In genomic region chr18:58728719-58729118, GRCh38 we compare ENCODE assay signal across 23 cellular contexts. TPM values are rescaled to one million over a fixed set of nuclear protein-coding genes. Genes with fewer than 3 reads are reported as not detected.
A peak's percentile ranks its signal among the peaks of the same experiment; 100 is the strongest.
DNase-seq lines count a peak whose midpoint lies in the region; ATAC-seq, FAIRE-seq and TF ChIP-seq lines count a peak whose summit lies in the region.
"Had no signal": no experiment of that assay in that cellular context is flagged by ENCODE, and none has a peak within 500 bp of the region (broad histone marks: within the 10 kb centered on the region; RNA-seq: fewer than 3 reads in every experiment).

No MANE protein-coding gene starts in this region.

- H2AFZ ChIP-seq in SK-N-SH (ENCODE audit: low read depth), result no peak overlapping the region
- H2AFZ ChIP-seq: GM23248 had no signal

- DNase-seq in SK-N-SH (peak; percentile 8), BE2C (peak; percentile 7), GM19239 (ENCODE audit: insufficient read length, low spot score) (no peak), SK-N-DZ (ENCODE audit: low spot score) (peak; percentile 63), NCI-H1694 (lab: John Stamatoyannopoulos, UW) (no peak)
- DNase-seq in activated T-cell treated with anti-CD3 and anti-CD28 coated beads, Interleukin-2, amount 50 U/mL, for 24 hours, result no peak
- DNase-seq: Calu3; CD4-positive, alpha-beta memory T cell; COR-L47; DMS153; DND-41; GM23248; H9 had no signal

- no peak overlapping the region for H3K4me3 Mint-ChIP-seq in activated T-cell treated with anti-CD3 and anti-CD28 coated beads, Interleukin-2, amount 50 U/mL, for 24 hours
- H3K4me3 Mint-ChIP-seq: B cell; CD14-positive monocyte; CD4-positive, alpha-beta memory T cell; H9 had no signal

- no peaks in the 10 kb centered on the region for H3K9me3 ChIP-seq in SK-N-SH
- H3K9me3 ChIP-seq in BE2C, result no peaks in the 10 kb centered on the region
- H3K9me3 ChIP-seq: BLaER1 treated with 17β-estradiol and CSF1 and Interleukin-3, amounts not matched to agents 10 nM and 100 nM had no signal

- H3K27me3 ChIP-seq in SK-N-SH (ENCODE audit: insufficient read depth), result no peaks in the 10 kb centered on the region
- H3K27me3 ChIP-seq in BE2C, result no peaks in the 10 kb centered on the region
- H3K27me3 ChIP-seq: BLaER1 treated with 17β-estradiol and CSF1 and Interleukin-3, amounts not matched to agents 10 nM and 100 nM had no signal

- no peak for ATAC-seq in SK-N-SH treated with all-trans-retinoic acid at 6 μM for 48 hours
- no peak for ATAC-seq in GM19035 (IDR thresholded peaks at IDR 0.05; ENCODE audit: unreplicated experiment)
- ATAC-seq: GM12878, HCT116 had no signal

- H3K4me1 ChIP-seq in SK-N-SH (ENCODE audit: control insufficient read depth in 1 of 2, insufficient read depth in 2 of 2, low read depth in 1 of 2, low read length in 1 of 2), result peaks cover 0 to 5% of the 10 kb centered on the region in 2 experiments; a peak in 1 of 4 replicates
- H3K4me1 ChIP-seq in BE2C, result no peaks in the 10 kb centered on the region

- no peak overlapping the region for H3K27ac ChIP-seq in SK-N-SH (ENCODE audit: low read depth in 2 of 2, low read length in 1 of 2)
- H3K27ac ChIP-seq: 22Rv1; BLaER1 treated with 17β-estradiol and CSF1 and Interleukin-3, amounts not matched to agents 10 nM and 100 nM; GM23248 had no signal

- no peaks in the 10 kb centered on the region for H3K27me3 Mint-ChIP-seq in activated T-cell treated with anti-CD3 and anti-CD28 coated beads, Interleukin-2, amount 50 U/mL, for 24 hours
- H3K27me3 Mint-ChIP-seq: B cell; CD4-positive, alpha-beta memory T cell had no signal

- TF ChIP-seq EP300 in SK-N-SH (IDR thresholded peaks at IDR 0.05; ENCODE audit: borderline replicate concordance in 1 of 2, low read depth in 1 of 2, low read length in 1 of 2), result no peak

- H3K9me3 Mint-ChIP-seq in activated T-cell treated with anti-CD3 and anti-CD28 coated beads, Interleukin-2, amount 50 U/mL, for 24 hours, result no peaks in the 10 kb centered on the region
- H3K9me3 Mint-ChIP-seq: CD4-positive, alpha-beta memory T cell; H9 had no signal

- no peak overlapping the region for H3K4me2 ChIP-seq in SK-N-SH
- H3K4me2 ChIP-seq: BLaER1 treated with 17β-estradiol and CSF1 and Interleukin-3, amounts not matched to agents 10 nM and 100 nM had no signal

- peaks cover 2% of the 10 kb centered on the region for H3K4me1 Mint-ChIP-seq in activated T-cell treated with anti-CD3 and anti-CD28 coated beads, Interleukin-2, amount 50 U/mL, for 24 hours (ENCODE audit: low read depth)
- H3K4me1 Mint-ChIP-seq: B cell, H9 had no signal

- 91% methylated on average over 3 of the region's 3 CpGs for WGBS in SK-N-SH (ENCODE audit: low lambda C conversion rate)

- peak; percentile 11 for FAIRE-seq in GM19239 (lab: Jason Lieb, UNC)
- FAIRE-seq: A204.1, G401.6, GM12878 had no signal

- no peaks in the 10 kb centered on the region for H4K20me1 ChIP-seq in SK-N-SH (ENCODE audit: insufficient read depth)

- no peak for TF ChIP-seq RAD21 in SK-N-SH (IDR thresholded peaks at IDR 0.05; ENCODE audit: low read length)

- H3K4me3 ChIP-seq in SK-N-SH (ENCODE audit: low read depth in 2 of 2, low read length in 1 of 2), result no peak overlapping the region
- H3K4me3 ChIP-seq in BE2C (ENCODE audit: low read depth, low read length), result no peak overlapping the region
- H3K4me3 ChIP-seq: BLaER1 treated with 17β-estradiol and CSF1 and Interleukin-3, amounts not matched to agents 10 nM and 100 nM; GM12878; GM23248 had no signal

- peaks cover 64% of the 10 kb centered on the region for H3K36me3 Mint-ChIP-seq in activated T-cell treated with anti-CD3 and anti-CD28 coated beads, Interleukin-2, amount 50 U/mL, for 24 hours (ENCODE audit: low read depth)

- H3K36me3 ChIP-seq in SK-N-SH (replicated peaks in 1 of 2; ENCODE audit: control insufficient read depth in 1 of 2, insufficient read depth in 2 of 2, low read length in 1 of 2), result peaks cover 11% of the 10 kb centered on the region in 2 experiments
- H3K36me3 ChIP-seq in BE2C, result no peaks in the 10 kb centered on the region

- no peaks in the 10 kb centered on the region; the same call in 1 of the 2 replicates for H3K79me2 ChIP-seq in SK-N-SH (ENCODE audit: insufficient read depth)

- TF ChIP-seq CTCF in SK-N-SH (IDR thresholded peaks at IDR 0.05), result no peak
- TF ChIP-seq CTCF in BE2C (IDR thresholded peaks at IDR 0.05; ENCODE audit: low read depth, low read length), result no peak

- H3F3A ChIP-seq in SK-N-SH (replicated peaks; ENCODE audit: insufficient read depth), result peaks cover 8% of the 10 kb centered on the region

- CTCF ChIA-PET in SK-N-SH (lab: Yijun Ruan, JAX), result interaction anchor here (1.5 kb wide), 1 partner anchor 35 kb away, joined by 3 read pairs; no protein-coding TSS in a partner anchor

- H3K27ac Mint-ChIP-seq in activated T-cell treated with anti-CD3 and anti-CD28 coated beads, Interleukin-2, amount 50 U/mL, for 24 hours, result no peak overlapping the region
- H3K27ac Mint-ChIP-seq: CD4-positive, alpha-beta memory T cell; H9 had no signal

- POLR2A ChIA-PET in SK-N-SH (lab: Yijun Ruan, JAX), result no interaction called here

- no peaks in the 10 kb centered on the region for H3K9me2 ChIP-seq in SK-N-SH

- no peak overlapping the region for H3K9ac ChIP-seq in SK-N-SH
- H3K9ac ChIP-seq: BLaER1 treated with 17β-estradiol and CSF1 and Interleukin-3, amounts not matched to agents 10 nM and 100 nM; GM23248 had no signal

TF ChIP-seq in SK-N-SH, 30 proteins besides CTCF, POLR2A, EP300 and RAD21:
- TF ChIP-seq USF2 (IDR thresholded peaks at IDR 0.05; ENCODE audit: borderline replicate concordance, low read depth, low read length) (no peak), MAX (IDR thresholded peaks at IDR 0.05; ENCODE audit: low read depth) (no peak), GATA2 (CRISPR knock-in tag; IDR thresholded peaks at IDR 0.05) (peak; percentile 28; the same call in 1 of the 2 replicates)

TF ChIP-seq in SK-N-SH treated with all-trans-retinoic acid at 6 μM for 48 hours, 23 proteins besides CTCF, POLR2A, EP300 and RAD21:
- TF ChIP-seq TOX (CRISPR knock-in tag; IDR thresholded peaks at IDR 0.05; ENCODE audit: borderline replicate concordance), result no peak

RNA-seq across cellular contexts. Expression of gene MALT1, which starts 57.5 kb away (rescaled TPM):
- polyA plus RNA-seq in SK-N-SH (2012; rRNA removed), result 6.6 and 10.0 TPM in 2 replicates
- 9.1 and 10.1 TPM in 2 replicates for polyA plus RNA-seq in SK-N-SH (2012; cell fraction: cytosol; rRNA removed)
- 6.4 and 16.0 TPM in 2 replicates for polyA plus RNA-seq in SK-N-SH (2012; cell fraction: nucleus; rRNA removed)
- polyA plus RNA-seq in BE2C (2012; ENCODE audit: insufficient read depth, insufficient read length, low read depth), result 0.39 TPM
- polyA plus RNA-seq in SK-N-DZ (2014; cell fraction: cytosol; rRNA removed), result 12.8 and 15.4 TPM in 2 replicates
- 18.0 and 19.4 TPM in 2 replicates for polyA plus RNA-seq in SK-N-DZ (2014; cell fraction: nucleus; rRNA removed)

Comparison
In these comparisons a context has a peak if more than half of its experiments do, and no peak if none do; other contexts are left out.
1. DNase-seq: peak in SK-N-SH (single experiment), BE2C (single experiment) and SK-N-DZ (single experiment); none in GM19239 (single experiment), activated T-cell treated with anti-CD3 and anti-CD28 coated beads, Interleukin-2, amount 50 U/mL, for 24 hours (single experiment) and NCI-H1694 (single experiment).